8 cellular contexts compared by ENCODE assay signal in the genomic region with DNA sequence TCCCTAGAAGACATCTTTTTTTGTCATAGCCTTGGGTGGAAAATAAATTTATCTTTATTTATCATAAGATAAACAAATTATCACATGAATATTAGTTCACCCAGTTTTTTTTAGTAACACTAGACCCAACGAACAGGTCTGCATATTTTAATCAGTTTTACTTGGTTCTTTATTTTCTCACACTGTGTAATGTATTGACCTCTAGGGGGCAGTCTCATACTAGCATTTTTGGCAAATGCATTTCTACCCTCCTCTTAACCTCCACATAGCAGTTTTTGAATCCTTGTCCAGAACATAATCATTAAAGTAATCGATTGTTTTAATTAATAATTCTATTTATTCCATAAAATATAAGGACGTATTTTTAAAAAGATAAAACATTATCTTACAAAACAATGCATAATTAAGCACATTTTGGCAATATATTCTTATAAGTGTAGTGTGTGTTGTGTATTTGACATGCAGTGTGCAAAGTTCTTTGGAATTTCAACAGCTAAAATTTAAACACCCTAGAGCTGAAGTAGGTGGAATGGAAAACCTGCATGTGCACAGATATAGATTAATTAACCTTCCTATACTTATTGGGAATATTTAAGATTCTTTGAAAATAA. TPM values are rescaled to one million over a fixed set of nuclear protein-coding genes. Genes with fewer than 3 reads are reported as not detected.
DNase-seq lines count a peak whose midpoint lies in the region; ATAC-seq, FAIRE-seq and TF ChIP-seq lines count a peak whose summit lies in the region.

No MANE protein-coding gene starts in this region.

- H3K27ac Mint-ChIP-seq in activated CD4-positive, alpha-beta memory T cell treated with anti-CD3 and anti-CD28 coated beads for 36 hours = no peak overlapping the region

- peak; percentile 85 for ATAC-seq in HG03354 (IDR thresholded peaks at IDR 0.05; ENCODE audit: poor library complexity, severe bottlenecking, unreplicated experiment)

- H3K27me3 Mint-ChIP-seq in activated CD4-positive, alpha-beta memory T cell treated with anti-CD3 and anti-CD28 coated beads for 36 hours = no peaks in the 10 kb centered on the region

- in situ Hi-C loops in astrocyte of the cerebellum (cut with HindIII; ENCODE audit: low sequenced_read_pairs) (no loop called here), transverse colon (cut with MboI; ENCODE audit: low pct_ligation_motif_present in 1 of 4, low pct_unique_long_range_greater_than_20kb in 1 of 4, low sequenced_read_pairs in 3 of 4) (no loop called here)

- CTCF ChIA-PET in activated CD4-positive, alpha-beta memory T cell treated with anti-CD3 and anti-CD28 coated beads for 36 hours (lab: Charles Lee) = interaction anchor here (0.6 to 0.7 kb wide), 2 partner anchors 17 to 199 kb away, joined by 3 to 4 read pairs; no protein-coding TSS in a partner anchor

- H3K4me3 Mint-ChIP-seq in activated CD4-positive, alpha-beta memory T cell treated with anti-CD3 and anti-CD28 coated beads for 36 hours = no peak overlapping the region

- no peaks in the 10 kb centered on the region for H3K36me3 ChIP-seq in transverse colon

- DNase-seq in CD1c-positive myeloid dendritic cell (ENCODE audit: extremely low spot score) = peak; percentile 54
- DNase-seq in GM19239 (ENCODE audit: insufficient read length, low spot score) = peak; percentile 2
- DNase-seq in NCI-H345 (lab: John Stamatoyannopoulos, UW) = peak; percentile 62
- DNase-seq in astrocyte of the cerebellum (ENCODE audit: low read depth) = peak; percentile 66
- DNase-seq in iPS-NIHi7 (ENCODE audit: extremely low spot score) = peak; percentile 32
- no peak for DNase-seq in transverse colon
- DNase-seq in activated CD4-positive, alpha-beta memory T cell treated with anti-CD3 and anti-CD28 coated beads for 36 hours = no peak

- H3K9me3 ChIP-seq in transverse colon = no peaks in the 10 kb centered on the region

- POLR2A ChIA-PET in activated CD4-positive, alpha-beta memory T cell treated with anti-CD3 and anti-CD28 coated beads for 36 hours (lab: Charles Lee) = no interaction called here

- H3K27ac ChIP-seq in transverse colon = no peak overlapping the region

- 0 to 2% methylated on average over 3 of the region's 3 CpGs for WGBS in transverse colon (ENCODE audit: low coverage in 1 of 2), 2 donors

- no peak for FAIRE-seq in GM19239 (lab: Jason Lieb, UNC)

- H3K4me1 Mint-ChIP-seq in activated CD4-positive, alpha-beta memory T cell treated with anti-CD3 and anti-CD28 coated beads for 36 hours (ENCODE audit: low read depth) = no peaks in the 10 kb centered on the region

- TF ChIP-seq POLR2A in transverse colon (IDR thresholded peaks at IDR 0.05) = no peak

- no peaks in the 10 kb centered on the region for H3K4me1 ChIP-seq in transverse colon

- H3K4me3 ChIP-seq in astrocyte of the cerebellum (ENCODE audit: low read depth, low read length) (no peak overlapping the region), transverse colon (no peak overlapping the region)

- intact Hi-C loops in transverse colon (cut with DNase I; ENCODE audit: low total_unique reads) = no loop called here
- intact Hi-C loops in activated CD4-positive, alpha-beta memory T cell treated with anti-CD3 and anti-CD28 coated beads for 36 hours (cut with micrococcal nuclease) = loop anchor here (2.0 kb wide), 3 partner anchors 350 to 1214 kb away; no protein-coding TSS in a partner anchor

- TF ChIP-seq CTCF in astrocyte of the cerebellum (IDR thresholded peaks at IDR 0.05; ENCODE audit: low read depth, low read length, missing control alignments) = peak; percentile 57
- TF ChIP-seq CTCF in transverse colon (IDR thresholded peaks at IDR 0.05) = peak; percentile 46 to 82 (median 66)

- H3K27me3 ChIP-seq in transverse colon = no peaks in the 10 kb centered on the region

- H3K36me3 Mint-ChIP-seq in activated CD4-positive, alpha-beta memory T cell treated with anti-CD3 and anti-CD28 coated beads for 36 hours = no peaks in the 10 kb centered on the region

- no peak for TF ChIP-seq EP300 in transverse colon (IDR thresholded peaks at IDR 0.05; ENCODE audit: low read depth)

- H3K9me3 Mint-ChIP-seq in activated CD4-positive, alpha-beta memory T cell treated with anti-CD3 and anti-CD28 coated beads for 36 hours = no peaks in the 10 kb centered on the region

RNA-seq across cellular contexts. Expression of a gene that starts 31.6 kb away (rescaled TPM):
- under 1 TPM in 2 of 4 donors, not detected in 2; under 0.01 to 0.16 TPM for total RNA-seq in transverse colon
- not detected for total RNA-seq in activated CD4-positive, alpha-beta memory T cell treated with anti-CD3 and anti-CD28 coated beads for 36 hours

Comparison
In these comparisons a context has a peak if more than half of its experiments do, and no peak if none do; other contexts are left out.
1. DNase-seq: peak in CD1c-positive myeloid dendritic cell (single experiment), GM19239 (single experiment), NCI-H345 (single experiment), astrocyte of the cerebellum (single experiment) and iPS-NIHi7 (single experiment); none in transverse colon (single experiment) and activated CD4-positive, alpha-beta memory T cell treated with anti-CD3 and anti-CD28 coated beads for 36 hours (single experiment).